ENCODE assay signal across 30 cellular contexts in the genomic region with DNA sequence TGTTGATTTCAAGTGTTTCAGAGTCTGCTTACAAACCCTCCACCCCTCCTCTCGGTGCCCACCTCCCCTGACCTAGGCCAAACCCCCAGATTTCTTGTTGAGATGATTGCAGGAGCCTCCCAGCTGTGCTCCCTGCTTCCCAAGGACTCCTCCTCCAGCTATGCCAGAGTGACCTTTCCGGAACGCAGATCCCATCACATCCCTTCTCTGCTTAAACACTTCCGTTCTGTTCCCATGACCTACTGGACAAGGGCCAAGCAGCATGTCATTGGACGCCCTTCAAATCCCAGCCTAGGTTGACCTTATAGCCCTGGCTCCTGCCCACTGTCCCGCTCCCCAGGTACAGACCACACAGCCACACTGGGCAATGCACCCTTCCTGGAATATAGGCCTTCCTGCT. TPM values are rescaled to one million over a fixed set of nuclear protein-coding genes. Genes with fewer than 3 reads are reported as not detected.
"Had no signal": no experiment of that assay in that cellular context is flagged by ENCODE, and none has a peak within 500 bp of the region (broad histone marks: within the 10 kb centered on the region; RNA-seq: fewer than 3 reads in every experiment).

No MANE protein-coding gene starts in this region.

- H3K9me3 Mint-ChIP-seq: activated CD4-positive, alpha-beta T cell treated with anti-CD3 and anti-CD28 coated beads, Interleukin-2, amount 10 ng/mL, durations not matched to agents 24 days and 14 days; activated naive CD8-positive, alpha-beta T cell treated with anti-CD3 and anti-CD28 coated beads, Interleukin-2, amount 10 ng/mL, durations not matched to agents 7 days and 5 days; activated T-cell treated with anti-CD3 and anti-CD28 coated beads, Interleukin-2, amount 50 U/mL, for 24 hours; effector memory CD8-positive, alpha-beta T cell had no signal

- H3K27ac Mint-ChIP-seq: activated CD4-positive, alpha-beta memory T cell treated with anti-CD3 and anti-CD28 coated beads for 36 hours; activated CD4-positive, alpha-beta T cell treated with anti-CD3 and anti-CD28 coated beads, Interleukin-2, amount 10 ng/mL, durations not matched to agents 24 days and 14 days; activated naive CD4-positive, alpha-beta T cell treated with anti-CD3 and anti-CD28 coated beads, Interleukin-2, amount 10 ng/mL, durations not matched to agents 7 days and 5 days; activated naive CD8-positive, alpha-beta T cell treated with anti-CD3 and anti-CD28 coated beads, Interleukin-2, amount 10 ng/mL, durations not matched to agents 7 days and 5 days; activated T-cell treated with anti-CD3 and anti-CD28 coated beads, Interleukin-2, amount 50 U/mL, for 24 hours; effector memory CD8-positive, alpha-beta T cell; naive thymus-derived CD8-positive, alpha-beta T cell; progenitor cell of endocrine pancreas; T-helper 17 cell had no signal

- FAIRE-seq: small intestine had no signal

- H3K4me1 ChIP-seq: ascending aorta, gastrocnemius medialis had no signal

- H3K4me3 Mint-ChIP-seq: activated CD4-positive, alpha-beta memory T cell treated with anti-CD3 and anti-CD28 coated beads for 36 hours; activated CD4-positive, alpha-beta T cell treated with anti-CD3 and anti-CD28 coated beads, Interleukin-2, amount 10 ng/mL, durations not matched to agents 24 days and 14 days; activated naive CD4-positive, alpha-beta T cell treated with anti-CD3 and anti-CD28 coated beads, Interleukin-2, amount 10 ng/mL, durations not matched to agents 7 days and 5 days; activated naive CD8-positive, alpha-beta T cell treated with anti-CD3 and anti-CD28 coated beads, Interleukin-2, amount 10 ng/mL, durations not matched to agents 7 days and 5 days; activated T-cell treated with anti-CD3 and anti-CD28 coated beads, Interleukin-2, amount 50 U/mL, for 24 hours; brain; effector memory CD8-positive, alpha-beta T cell; naive thymus-derived CD8-positive, alpha-beta T cell; T-helper 17 cell had no signal

- H3K36me3 Mint-ChIP-seq: activated CD4-positive, alpha-beta memory T cell treated with anti-CD3 and anti-CD28 coated beads for 36 hours; activated naive CD4-positive, alpha-beta T cell treated with anti-CD3 and anti-CD28 coated beads, Interleukin-2, amount 10 ng/mL, durations not matched to agents 7 days and 5 days; activated naive CD8-positive, alpha-beta T cell treated with anti-CD3 and anti-CD28 coated beads, Interleukin-2, amount 10 ng/mL, durations not matched to agents 7 days and 5 days; brain; naive thymus-derived CD8-positive, alpha-beta T cell had no signal

- H2AFZ ChIP-seq: hepatocyte had no signal

- H3K27ac ChIP-seq: ascending aorta, cardiac muscle cell, colonic mucosa, gastrocnemius medialis, hepatocyte, neutrophil, transverse colon had no signal

- H3K9me3 ChIP-seq: colonic mucosa, gastrocnemius medialis, neutrophil, transverse colon had no signal

- DNase-seq: activated CD4-positive, alpha-beta memory T cell treated with anti-CD3 and anti-CD28 coated beads for 36 hours; activated CD4-positive, alpha-beta T cell treated with anti-CD3 and anti-CD28 coated beads, Interleukin-2, amount 10 ng/mL, durations not matched to agents 24 days and 14 days; activated CD4-positive, CD25-positive, alpha-beta regulatory T cell treated with anti-CD3 and anti-CD28 coated beads, Interleukin-2, amount 50 U/mL, for 72 hours; activated CD8-positive, alpha-beta memory T cell treated with anti-CD3 and anti-CD28 coated beads, Interleukin-2, amount 50 U/mL, for 4 hours; activated gamma-delta T cell; activated naive CD4-positive, alpha-beta T cell treated with anti-CD3 and anti-CD28 coated beads, Interleukin-2, amount 10 ng/mL, durations not matched to agents 7 days and 5 days; activated naive CD8-positive, alpha-beta T cell treated with anti-CD3 and anti-CD28 coated beads, Interleukin-2, amount 10 ng/mL, durations not matched to agents 7 days and 5 days; activated T-cell treated with anti-CD3 and anti-CD28 coated beads, Interleukin-2, amount 50 U/mL, for 24 hours; cerebellar nuclear complex; colonic mucosa; effector memory CD8-positive, alpha-beta T cell; erythroblast; gastrocnemius medialis; islet precursor cell; naive thymus-derived CD8-positive, alpha-beta T cell; small intestine; stimulated activated CD4-positive, alpha-beta T cell treated with anti-CD3 and anti-CD28 coated beads, Interleukin-4, amount 100 ng/mL, for 4 hours; stimulated activated CD8-positive, alpha-beta memory T cell treated with anti-CD3 and anti-CD28 coated beads, Interleukin-4, amount 100 ng/mL, for 48 hours; stimulated activated naive CD4-positive, alpha-beta T cell; T-helper 17 cell; T1000; transverse colon had no signal

- H3K27me3 ChIP-seq: ascending aorta, cardiac muscle cell, colonic mucosa, hepatocyte, neutrophil, transverse colon had no signal

- H3K27me3 Mint-ChIP-seq: progenitor cell of endocrine pancreas had no signal

- H3K36me3 ChIP-seq: ascending aorta, cardiac muscle cell, colonic mucosa, gastrocnemius medialis, neutrophil, transverse colon had no signal

- H3K79me2 ChIP-seq: hepatocyte had no signal

- H3K4me2 ChIP-seq: hepatocyte had no signal

- H3K4me3 ChIP-seq: ascending aorta, cardiac muscle cell, colonic mucosa, gastrocnemius medialis, hepatocyte, transverse colon had no signal

RNA-seq across cellular contexts. Expression of a gene that starts 23.7 kb away (rescaled TPM):
- total RNA-seq: activated CD8-positive, alpha-beta memory T cell treated with anti-CD3 and anti-CD28 coated beads for 36 hours; ascending aorta; naive thymus-derived CD8-positive, alpha-beta T cell; osteocyte had no signal
